ENCODE assay signal across 8 cellular contexts in genomic region chr10:125448596-125448995, GRCh38.
DNase-seq lines count a peak whose midpoint lies in the region; TF ChIP-seq lines count a peak whose summit lies in the region.

No MANE protein-coding gene starts in this region.

- POLR2A ChIA-PET in activated CD4-positive, alpha-beta memory T cell treated with anti-CD3 and anti-CD28 coated beads, Interleukin-2, amount 10 ng/mL, durations not matched to agents 7 days and 5 days (lab: Charles Lee) = no interaction called here

- H3K36me3 Mint-ChIP-seq in activated T-helper 2 cell treated with anti-CD3 and anti-CD28 coated beads, Interferon-gamma antibody, Interleukin-2, Interleukin-4, amounts not matched to agents 10 μg/mL and 5 μg/mL and 100 μg/mL, durations not matched to agents 14 hours and 24 hours and 36 hours (ENCODE audit: low read depth) = no peaks in the 10 kb centered on the region
- H3K36me3 Mint-ChIP-seq in activated CD4-positive, alpha-beta memory T cell treated with anti-CD3 and anti-CD28 coated beads, Interleukin-2, amount 10 ng/mL, durations not matched to agents 7 days and 5 days (ENCODE audit: low read depth) = no peaks in the 10 kb centered on the region

- H3K9me3 Mint-ChIP-seq in activated T-helper 2 cell treated with anti-CD3 and anti-CD28 coated beads, Interferon-gamma antibody, Interleukin-2, Interleukin-4, amounts not matched to agents 10 μg/mL and 5 μg/mL and 100 μg/mL, durations not matched to agents 14 hours and 24 hours and 36 hours = no peaks in the 10 kb centered on the region
- H3K9me3 Mint-ChIP-seq in activated CD4-positive, alpha-beta memory T cell treated with anti-CD3 and anti-CD28 coated beads, Interleukin-2, amount 10 ng/mL, durations not matched to agents 7 days and 5 days = peaks cover 3% of the 10 kb centered on the region

- H3K27ac Mint-ChIP-seq in activated T-helper 2 cell treated with anti-CD3 and anti-CD28 coated beads, Interferon-gamma antibody, Interleukin-2, Interleukin-4, amounts not matched to agents 10 μg/mL and 5 μg/mL and 100 μg/mL, durations not matched to agents 14 hours and 24 hours and 36 hours = no peak overlapping the region
- H3K27ac Mint-ChIP-seq in activated CD4-positive, alpha-beta memory T cell treated with anti-CD3 and anti-CD28 coated beads, Interleukin-2, amount 10 ng/mL, durations not matched to agents 7 days and 5 days = no peak overlapping the region

- H3K27me3 Mint-ChIP-seq in activated T-helper 2 cell treated with anti-CD3 and anti-CD28 coated beads, Interferon-gamma antibody, Interleukin-2, Interleukin-4, amounts not matched to agents 10 μg/mL and 5 μg/mL and 100 μg/mL, durations not matched to agents 14 hours and 24 hours and 36 hours (ENCODE audit: low read depth) = no peaks in the 10 kb centered on the region
- H3K27me3 Mint-ChIP-seq in activated CD4-positive, alpha-beta memory T cell treated with anti-CD3 and anti-CD28 coated beads, Interleukin-2, amount 10 ng/mL, durations not matched to agents 7 days and 5 days = no peaks in the 10 kb centered on the region

- CTCF ChIA-PET in activated CD4-positive, alpha-beta memory T cell treated with anti-CD3 and anti-CD28 coated beads, Interleukin-2, amount 10 ng/mL, durations not matched to agents 7 days and 5 days (lab: Charles Lee) = interaction anchor here (0.7 to 1.2 kb wide), 2 partner anchors 12 to 1925 kb away, joined by 3 read pairs; no protein-coding TSS in a partner anchor

- no peak overlapping the region for H3K4me3 Mint-ChIP-seq in activated T-helper 2 cell treated with anti-CD3 and anti-CD28 coated beads, Interferon-gamma antibody, Interleukin-2, Interleukin-4, amounts not matched to agents 10 μg/mL and 5 μg/mL and 100 μg/mL, durations not matched to agents 14 hours and 24 hours and 36 hours (ENCODE audit: low read depth)
- H3K4me3 Mint-ChIP-seq in activated CD4-positive, alpha-beta memory T cell treated with anti-CD3 and anti-CD28 coated beads, Interleukin-2, amount 10 ng/mL, durations not matched to agents 7 days and 5 days = no peak overlapping the region

- peak; percentile 42 for DNase-seq in ELR (ENCODE audit: low read depth)
- DNase-seq in NCI-H460 (ENCODE audit: extremely low read depth, low read depth) = peak; percentile 24
- DNase-seq in epithelial cell of proximal tubule (ENCODE audit: low read depth) = no peak
- DNase-seq in activated T-helper 2 cell treated with anti-CD3 and anti-CD28 coated beads, Interferon-gamma antibody, Interleukin-2, Interleukin-4, amounts not matched to agents 10 μg/mL and 5 μg/mL and 100 μg/mL, durations not matched to agents 14 hours and 24 hours and 36 hours (ENCODE audit: low spot score) = no peak
- no peak for DNase-seq in NCI-H1436 treated with DMSO at 0.1 percent for 48 hours (lab: John Stamatoyannopoulos, UW)
- DNase-seq in activated CD4-positive, alpha-beta memory T cell treated with anti-CD3 and anti-CD28 coated beads, Interleukin-2, amount 10 ng/mL, durations not matched to agents 7 days and 5 days = no peak
- DNase-seq in cortex of kidney (lab: John Stamatoyannopoulos, UW) = no peak

- H3K4me3 ChIP-seq in epithelial cell of proximal tubule (ENCODE audit: low read depth, low read length) = no peak overlapping the region

- intact Hi-C loops in activated T-helper 2 cell treated with anti-CD3 and anti-CD28 coated beads, Interferon-gamma antibody, Interleukin-2, Interleukin-4, amounts not matched to agents 10 μg/mL and 5 μg/mL and 100 μg/mL, durations not matched to agents 14 hours and 24 hours and 36 hours (cut with micrococcal nuclease) = no loop called here

- H3K27ac ChIP-seq in 22Rv1 = no peak overlapping the region

- peak; percentile 92 for TF ChIP-seq CTCF in 22Rv1 (IDR thresholded peaks at IDR 0.05)
- peak; percentile 60 for TF ChIP-seq CTCF in epithelial cell of proximal tubule (conservative IDR thresholded peaks at IDR 0.05; ENCODE audit: low read depth, low read length)

- no peaks in the 10 kb centered on the region for H3K4me1 Mint-ChIP-seq in activated T-helper 2 cell treated with anti-CD3 and anti-CD28 coated beads, Interferon-gamma antibody, Interleukin-2, Interleukin-4, amounts not matched to agents 10 μg/mL and 5 μg/mL and 100 μg/mL, durations not matched to agents 14 hours and 24 hours and 36 hours (ENCODE audit: low read depth)
- H3K4me1 Mint-ChIP-seq in activated CD4-positive, alpha-beta memory T cell treated with anti-CD3 and anti-CD28 coated beads, Interleukin-2, amount 10 ng/mL, durations not matched to agents 7 days and 5 days = no peaks in the 10 kb centered on the region

Comparison
In these comparisons a context has a peak if more than half of its experiments do, and no peak if none do; other contexts are left out.
1. DNase-seq: peak in ELR (single experiment) and NCI-H460 (single experiment); none in epithelial cell of proximal tubule (single experiment), activated T-helper 2 cell treated with anti-CD3 and anti-CD28 coated beads, Interferon-gamma antibody, Interleukin-2, Interleukin-4, amounts not matched to agents 10 μg/mL and 5 μg/mL and 100 μg/mL, durations not matched to agents 14 hours and 24 hours and 36 hours (single experiment), NCI-H1436 treated with DMSO at 0.1 percent for 48 hours (single experiment), activated CD4-positive, alpha-beta memory T cell treated with anti-CD3 and anti-CD28 coated beads, Interleukin-2, amount 10 ng/mL, durations not matched to agents 7 days and 5 days (single experiment) and cortex of kidney (single experiment).